Comparison of ENCODE assay signal across 21 cellular contexts in genomic region chr12:18424857-18425256, GRCh38.
A peak's percentile ranks its signal among the peaks of the same experiment; 100 is the strongest.
DNase-seq lines count a peak whose midpoint lies in the region; ATAC-seq, FAIRE-seq and TF ChIP-seq lines count a peak whose summit lies in the region.
"Had no signal": no experiment of that assay in that cellular context is flagged by ENCODE, and none has a peak within 500 bp of the region (broad histone marks: within the 10 kb centered on the region; RNA-seq: fewer than 3 reads in every experiment).

No MANE protein-coding gene starts in this region.

- H3K9me3 Mint-ChIP-seq in endothelial cell (ENCODE audit: unreplicated experiment): no peaks in the 10 kb centered on the region

- H2BK120ac ChIP-seq in IMR-90 (ENCODE audit: low read depth, low read length): no peak overlapping the region
- H2BK120ac ChIP-seq in mesenchymal stem cell (ENCODE audit: low read depth, low read length): no peak overlapping the region

- H3K27ac ChIP-seq in A549 (no peak overlapping the region), IMR-90 (ENCODE audit: insufficient read depth, low read length) (no peak overlapping the region), mesenchymal stem cell (ENCODE audit: low read length, poor library complexity, severe bottlenecking) (no peak overlapping the region)
- H3K27ac ChIP-seq: BLaER1 treated with 17β-estradiol and CSF1 and Interleukin-3, amounts not matched to agents 10 nM and 100 nM; C4-2B had no signal

- no peak overlapping the region for H4K8ac ChIP-seq in IMR-90 (ENCODE audit: low read depth in 2 of 2, low read length in 2 of 2)
- no peak overlapping the region for H4K8ac ChIP-seq in mesenchymal stem cell (ENCODE audit: low read length)

- H3K18ac ChIP-seq in IMR-90 (ENCODE audit: low read depth, low read length) (no peak overlapping the region), mesenchymal stem cell (ENCODE audit: low read depth in 1 of 2, low read length in 2 of 2) (no peak overlapping the region)

- H2BK15ac ChIP-seq in IMR-90 (ENCODE audit: low read depth, low read length): 0 out of 3 replicates have a peak overlapping the region, but pooled peaks have one; percentile 65
- no peak overlapping the region for H2BK15ac ChIP-seq in mesenchymal stem cell (ENCODE audit: low read depth, poor library complexity, severe bottlenecking)

- POLR2A ChIA-PET in A549 (lab: Yijun Ruan, JAX) (no interaction called here), IMR-90 (lab: Charles Lee; ENCODE audit: unreplicated experiment) (interaction anchor here (0.6 kb wide), 1 partner anchor 312 kb away, joined by 6 read pairs; no protein-coding TSS in a partner anchor)

- no peak overlapping the region for H3K4me3 ChIP-seq in A549
- no peak overlapping the region for H3K4me3 ChIP-seq in IMR-90 (ENCODE audit: insufficient read depth, low read depth, low read length)
- no peak overlapping the region for H3K4me3 ChIP-seq in mesenchymal stem cell (ENCODE audit: insufficient read depth in 1 of 2, low read depth in 1 of 2, low read length in 2 of 2)
- H3K4me3 ChIP-seq: BLaER1 treated with 17β-estradiol and CSF1 and Interleukin-3, amounts not matched to agents 10 nM and 100 nM had no signal

- intact Hi-C loops in IMR-90 (cut with micrococcal nuclease): loop anchor here (5.0 kb wide), 1 partner anchor 43 kb away; no protein-coding TSS in a partner anchor

- H3K4me1 ChIP-seq in A549 (no peaks in the 10 kb centered on the region), IMR-90 (ENCODE audit: control insufficient read depth, insufficient read depth, low read length) (peaks cover 7% of the 10 kb centered on the region), mesenchymal stem cell (ENCODE audit: control insufficient read depth, insufficient read depth, low read depth, low read length) (no peaks in the 10 kb centered on the region)
- H3K4me1 ChIP-seq: BLaER1 treated with 17β-estradiol and CSF1 and Interleukin-3, amounts not matched to agents 10 nM and 100 nM; Caco-2 had no signal

- H3K27me3 ChIP-seq in IMR-90 (ENCODE audit: control insufficient read depth, insufficient read depth, low read length) (no peaks in the 10 kb centered on the region), mesenchymal stem cell (ENCODE audit: control insufficient read depth in 1 of 2, insufficient read depth in 1 of 2, low read length in 2 of 2) (no peaks in the 10 kb centered on the region)
- H3K27me3 ChIP-seq: BLaER1 treated with 17β-estradiol and CSF1 and Interleukin-3, amounts not matched to agents 10 nM and 100 nM had no signal

- H3K36me3 Mint-ChIP-seq in endothelial cell (ENCODE audit: low read depth, unreplicated experiment): no peaks in the 10 kb centered on the region
- H3K36me3 Mint-ChIP-seq: CD8-positive, alpha-beta T cell had no signal

- peaks cover 2% of the 10 kb centered on the region; the same call in 1 of the 2 replicates for H3K9me1 ChIP-seq in IMR-90 (ENCODE audit: insufficient read depth, low read length)

- ATAC-seq in A549 (no peak), IMR-90 (ENCODE audit: low read depth) (no peak)
- ATAC-seq: CD8-positive, alpha-beta T cell had no signal

- peak overlapping the region; percentile 5 for H3K27ac Mint-ChIP-seq in endothelial cell (ENCODE audit: unreplicated experiment)
- H3K27ac Mint-ChIP-seq: B cell; CD4-positive, alpha-beta T cell; CD8-positive, alpha-beta T cell had no signal

- no peak overlapping the region for H4K5ac ChIP-seq in IMR-90 (ENCODE audit: low read depth, low read length)

- no peak overlapping the region for H3K4me2 ChIP-seq in A549
- H3K4me2 ChIP-seq in IMR-90 (ENCODE audit: low read depth, low read length): no peak overlapping the region
- no peak overlapping the region for H3K4me2 ChIP-seq in mesenchymal stem cell (ENCODE audit: low read length, poor library complexity, severe bottlenecking)
- H3K4me2 ChIP-seq: BLaER1 treated with 17β-estradiol and CSF1 and Interleukin-3, amounts not matched to agents 10 nM and 100 nM had no signal

- no peak for TF ChIP-seq EP300 in A549 (IDR thresholded peaks at IDR 0.05)

- H2BK20ac ChIP-seq in IMR-90 (ENCODE audit: low read depth, low read length): no peak overlapping the region

- H3K4ac ChIP-seq in IMR-90 (ENCODE audit: low read depth, low read length): no peak overlapping the region
- H3K4ac ChIP-seq in mesenchymal stem cell (ENCODE audit: low read depth in 1 of 2, low read length in 2 of 2): no peak overlapping the region

- no peaks in the 10 kb centered on the region for H3K4me1 Mint-ChIP-seq in endothelial cell (ENCODE audit: unreplicated experiment)
- H3K4me1 Mint-ChIP-seq: B cell had no signal

- H3K14ac ChIP-seq in IMR-90 (replicated peaks; ENCODE audit: low read depth, low read length): no peak overlapping the region
- H3K14ac ChIP-seq in mesenchymal stem cell (ENCODE audit: low read length in 2 of 2): no peak overlapping the region

- no peak overlapping the region for H2BK5ac ChIP-seq in IMR-90 (ENCODE audit: low read depth, low read length, poor library complexity, severe bottlenecking)
- H2BK5ac ChIP-seq in mesenchymal stem cell (ENCODE audit: low read depth, low read length, poor library complexity, severe bottlenecking): no peak overlapping the region

- CTCF ChIA-PET in A549 (lab: Yijun Ruan, JAX): no interaction called here
- CTCF ChIA-PET in IMR-90 (lab: Yijun Ruan, JAX): no interaction called here

- no peaks in the 10 kb centered on the region for H4K20me1 ChIP-seq in IMR-90 (ENCODE audit: insufficient read depth, low read length)
- H4K20me1 ChIP-seq: BLaER1 treated with 17β-estradiol and CSF1 and Interleukin-3, amounts not matched to agents 10 nM and 100 nM had no signal

- H3K9me3 ChIP-seq in A549 (no peaks in the 10 kb centered on the region), IMR-90 (ENCODE audit: control insufficient read depth, insufficient read depth, low read length) (no peaks in the 10 kb centered on the region), mesenchymal stem cell (ENCODE audit: control insufficient read depth, low read length) (no peaks in the 10 kb centered on the region)
- H3K9me3 ChIP-seq: BLaER1 treated with 17β-estradiol and CSF1 and Interleukin-3, amounts not matched to agents 10 nM and 100 nM; Caco-2 had no signal

- H4K91ac ChIP-seq in IMR-90 (ENCODE audit: insufficient read depth, low read depth, low read length) (no peak overlapping the region), mesenchymal stem cell (ENCODE audit: low read length) (no peak overlapping the region)

- DNase-seq in A549 (ENCODE audit: low read depth in 1 of 2, low spot score in 1 of 2) (no peak), IMR-90 (no peak), endothelial cell (ENCODE audit: low spot score) (no peak), mesenchymal stem cell (no peak), Kasumi-1 (lab: John Stamatoyannopoulos, UW) (no peak)
- DNase-seq: 8988T; AML-193; Caco-2; Calu3; CD4-positive, alpha-beta T cell; CD8-positive, alpha-beta T cell; DMS79 treated with DMSO at 0.1 percent for 48 hours; GF-D8 had no signal

- TF ChIP-seq CTCF in A549 (IDR thresholded peaks at IDR 0.05) (no peak), IMR-90 (conservative IDR thresholded peaks at IDR 0.05; ENCODE audit: low read depth, low read length) (no peak), endothelial cell (IDR thresholded peaks at IDR 0.05; ENCODE audit: unreplicated experiment) (no peak)

- TF ChIP-seq POLR2A in A549 (IDR thresholded peaks at IDR 0.05; ENCODE audit: low read length): no peak
- no peak for TF ChIP-seq POLR2A in IMR-90 (IDR thresholded peaks at IDR 0.05; ENCODE audit: low read depth, low read length)

- no peaks in the 10 kb centered on the region for H3K27me3 Mint-ChIP-seq in endothelial cell (ENCODE audit: unreplicated experiment)
- H3K27me3 Mint-ChIP-seq: B cell; CD4-positive, alpha-beta T cell had no signal

- TF ChIP-seq RAD21 in A549 (conservative IDR thresholded peaks at IDR 0.05 in 1 of 2, IDR thresholded peaks at IDR 0.05 in 1 of 2) (no peak), IMR-90 (IDR thresholded peaks at IDR 0.05; ENCODE audit: low read length) (no peak)

- H3K4me3 Mint-ChIP-seq in endothelial cell (ENCODE audit: unreplicated experiment): no peak overlapping the region
- H3K4me3 Mint-ChIP-seq: B cell; CD4-positive, alpha-beta T cell; CD8-positive, alpha-beta T cell had no signal

- H3K9ac ChIP-seq in IMR-90 (ENCODE audit: low read depth, low read length): no peak overlapping the region
- no peak overlapping the region for H3K9ac ChIP-seq in mesenchymal stem cell (ENCODE audit: low read length)
- H3K9ac ChIP-seq: BLaER1 treated with 17β-estradiol and CSF1 and Interleukin-3, amounts not matched to agents 10 nM and 100 nM had no signal

- FAIRE-seq in A549 (lab: Jason Lieb, UNC): no peak
- FAIRE-seq: A204.1, D721Med, G401.6, GM12891, GM19239 had no signal

- no peak overlapping the region for H3K56ac ChIP-seq in IMR-90 (ENCODE audit: extremely low read depth, insufficient read depth, low read length)

- H2AK9ac ChIP-seq in IMR-90 (replicated peaks; ENCODE audit: low read depth, low read length, poor library complexity): no peak overlapping the region

- no peak overlapping the region for H2BK12ac ChIP-seq in mesenchymal stem cell (ENCODE audit: low read length in 2 of 2)

- H3K79me1 ChIP-seq in IMR-90 (ENCODE audit: low read depth in 1 of 2, low read length in 2 of 2) (no peaks in the 10 kb centered on the region), mesenchymal stem cell (replicated peaks; ENCODE audit: low read length, poor library complexity, severe bottlenecking) (no peaks in the 10 kb centered on the region)

- H3K23ac ChIP-seq in IMR-90 (ENCODE audit: low read depth, low read length) (no peak overlapping the region), mesenchymal stem cell (ENCODE audit: low read length in 2 of 2) (no peak overlapping the region)

- H2AK5ac ChIP-seq in IMR-90 (ENCODE audit: low read depth, low read length) (no peak overlapping the region), mesenchymal stem cell (ENCODE audit: low read length, severe bottlenecking) (no peak overlapping the region)

- dilution Hi-C loops in IMR-90 (cut with HindIII; ENCODE audit: low sequenced_read_pairs, unreplicated experiment): no loop called here

- in situ Hi-C loops in IMR-90 (cut with MboI; ENCODE audit: low sequenced_read_pairs): loop anchor here (25.0 kb wide), 1 partner anchor 862 kb away; no protein-coding TSS in a partner anchor

- H2AFZ ChIP-seq in IMR-90 (replicated peaks; ENCODE audit: low read length, poor library complexity) (no peak overlapping the region), mesenchymal stem cell (ENCODE audit: low read depth, low read length) (no peak overlapping the region)

- no TSS peak for BruUV-seq in IMR-90 (replicated peaks; lab: Mats Ljungman, UMichigan)

- H3K36me3 ChIP-seq in IMR-90 (ENCODE audit: control insufficient read depth, insufficient read depth, low read length): no peaks in the 10 kb centered on the region
- no peaks in the 10 kb centered on the region for H3K36me3 ChIP-seq in mesenchymal stem cell (ENCODE audit: control insufficient read depth in 1 of 2, insufficient read depth in 2 of 2, low read depth in 1 of 2, low read length in 2 of 2)
- H3K36me3 ChIP-seq: BLaER1 treated with 17β-estradiol and CSF1 and Interleukin-3, amounts not matched to agents 10 nM and 100 nM had no signal

- 16% methylated on average over 2 of the region's 2 CpGs for WGBS in A549 (ENCODE audit: missing lambda C conversion rate)
- no CpG with 5 or more reads among the region's 2 CpGs for WGBS in IMR-90 (ENCODE audit: extremely low coverage in 2 of 2, insufficient read length in 1 of 2), 2 experiments
- 93% methylated on average over 1 of the region's 2 CpGs for WGBS in mesenchymal stem cell

TF ChIP-seq in IMR-90, 13 proteins besides CTCF, POLR2A, EP300 and RAD21 (continues in another document):
- no peak for TF ChIP-seq CEBPB (IDR thresholded peaks at IDR 0.05; ENCODE audit: low read depth, low read length)
